Comparison of ENCODE assay signal across 8 cellular contexts in the genomic region with DNA sequence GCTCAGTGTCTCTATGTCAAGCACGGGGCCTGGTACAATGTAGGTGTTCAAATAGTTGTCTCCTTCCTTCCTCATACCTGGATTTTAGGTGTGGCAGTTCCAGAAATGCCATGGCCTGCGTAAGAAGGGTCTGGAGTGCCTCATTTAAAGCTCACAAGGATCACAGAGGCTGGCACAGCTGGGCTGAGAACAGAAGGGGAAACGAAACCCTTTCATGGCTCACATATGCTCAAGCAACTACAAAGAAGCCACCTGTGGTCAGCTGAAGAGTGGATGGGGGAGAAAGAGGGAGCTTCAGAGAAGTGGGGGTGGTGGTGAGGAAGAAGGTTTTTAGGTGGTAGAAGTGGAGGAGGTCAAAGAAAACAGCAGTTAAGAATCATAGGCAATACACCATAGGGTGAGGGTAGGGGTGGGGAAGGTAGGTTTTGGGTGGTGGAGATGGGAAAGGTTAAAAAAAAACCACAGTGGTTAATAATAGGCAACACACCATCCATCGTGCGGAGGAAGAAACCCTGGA. TPM values are rescaled to one million over a fixed set of nuclear protein-coding genes. Genes with fewer than 3 reads are reported as not detected.
DNase-seq lines count a peak whose midpoint lies in the region; ATAC-seq, FAIRE-seq and TF ChIP-seq lines count a peak whose summit lies in the region.

No MANE protein-coding gene starts in this region.

- peaks cover 7% of the 10 kb centered on the region for H3K36me3 Mint-ChIP-seq in activated T-helper 2 cell treated with anti-CD3 and anti-CD28 coated beads, Interferon-gamma antibody, Interleukin-2, Interleukin-4, amounts not matched to agents 10 μg/mL and 5 μg/mL and 100 μg/mL, durations not matched to agents 14 hours and 24 hours and 36 hours (ENCODE audit: low read depth)
- no peaks in the 10 kb centered on the region for H3K36me3 Mint-ChIP-seq in mesothelial cell of epicardium

- peaks cover 43% of the 10 kb centered on the region for H3K4me1 Mint-ChIP-seq in activated T-helper 2 cell treated with anti-CD3 and anti-CD28 coated beads, Interferon-gamma antibody, Interleukin-2, Interleukin-4, amounts not matched to agents 10 μg/mL and 5 μg/mL and 100 μg/mL, durations not matched to agents 14 hours and 24 hours and 36 hours (ENCODE audit: low read depth)
- H3K4me1 Mint-ChIP-seq in mesothelial cell of epicardium: peaks cover 17% of the 10 kb centered on the region

- H3K36me3 ChIP-seq in esophagus muscularis mucosa: no peaks in the 10 kb centered on the region
- no peaks in the 10 kb centered on the region for H3K36me3 ChIP-seq in kidney (ENCODE audit: control insufficient read depth in 1 of 2, insufficient read depth in 2 of 2, low read length in 2 of 2)

- peak overlapping the region; percentile 26 for H3K27ac Mint-ChIP-seq in activated T-helper 2 cell treated with anti-CD3 and anti-CD28 coated beads, Interferon-gamma antibody, Interleukin-2, Interleukin-4, amounts not matched to agents 10 μg/mL and 5 μg/mL and 100 μg/mL, durations not matched to agents 14 hours and 24 hours and 36 hours
- no peak overlapping the region for H3K27ac Mint-ChIP-seq in mesothelial cell of epicardium

- H3K9ac ChIP-seq in kidney (ENCODE audit: low read length in 2 of 2): no peak overlapping the region

- no peaks in the 10 kb centered on the region for H3K27me3 Mint-ChIP-seq in activated T-helper 2 cell treated with anti-CD3 and anti-CD28 coated beads, Interferon-gamma antibody, Interleukin-2, Interleukin-4, amounts not matched to agents 10 μg/mL and 5 μg/mL and 100 μg/mL, durations not matched to agents 14 hours and 24 hours and 36 hours (ENCODE audit: low read depth)
- H3K27me3 Mint-ChIP-seq in mesothelial cell of epicardium (ENCODE audit: low read depth): no peaks in the 10 kb centered on the region

- no peak for FAIRE-seq in kidney (lab: Jason Lieb, UNC)

- no peak for TF ChIP-seq CTCF in GM10266 (IDR thresholded peaks at IDR 0.05; ENCODE audit: control insufficient read depth, insufficient read depth, low read depth, missing control alignments)
- no peak for TF ChIP-seq CTCF in GM20000 (IDR thresholded peaks at IDR 0.05; ENCODE audit: extremely low read depth, missing control alignments)
- TF ChIP-seq CTCF in esophagus muscularis mucosa (IDR thresholded peaks at IDR 0.05): no peak
- TF ChIP-seq CTCF in kidney (IDR thresholded peaks at IDR 0.05; ENCODE audit: borderline replicate concordance, extremely low read depth, insufficient read depth): no peak
- no peak for TF ChIP-seq CTCF in mesothelial cell of epicardium (IDR thresholded peaks at IDR 0.05; ENCODE audit: unreplicated experiment)

- peaks cover 0 to 16% (median 11%) of the 10 kb centered on the region in 4 donors for H3K4me1 ChIP-seq in esophagus muscularis mucosa
- H3K4me1 ChIP-seq in kidney (ENCODE audit: control insufficient read depth in 1 of 2, insufficient read depth in 1 of 2, low read depth in 1 of 2, low read length in 2 of 2): no peaks in the 10 kb centered on the region

- H3K27ac ChIP-seq in esophagus muscularis mucosa (replicated peaks in 1 of 4): no peak overlapping the region
- no peak overlapping the region for H3K27ac ChIP-seq in kidney (ENCODE audit: low read depth in 2 of 2, low read length in 2 of 2)

- no peaks in the 10 kb centered on the region for H3K27me3 ChIP-seq in esophagus muscularis mucosa

- peak; percentile 92 for ATAC-seq in HG03442 (IDR thresholded peaks at IDR 0.05; ENCODE audit: unreplicated experiment)

- no peaks in the 10 kb centered on the region for H3K9me3 ChIP-seq in esophagus muscularis mucosa
- H3K9me3 ChIP-seq in kidney (ENCODE audit: control insufficient read depth in 1 of 2, low read length in 2 of 2): no peaks in the 10 kb centered on the region

- no peak for TF ChIP-seq POLR2A in esophagus muscularis mucosa (IDR thresholded peaks at IDR 0.05; ENCODE audit: low read depth)

- WGBS in esophagus muscularis mucosa: 83% methylated on average over 5 of the region's 5 CpGs

- H3K9me3 Mint-ChIP-seq in activated T-helper 2 cell treated with anti-CD3 and anti-CD28 coated beads, Interferon-gamma antibody, Interleukin-2, Interleukin-4, amounts not matched to agents 10 μg/mL and 5 μg/mL and 100 μg/mL, durations not matched to agents 14 hours and 24 hours and 36 hours: peaks cover 7% of the 10 kb centered on the region
- peaks cover 6% of the 10 kb centered on the region for H3K9me3 Mint-ChIP-seq in mesothelial cell of epicardium

- TF ChIP-seq EP300 in esophagus muscularis mucosa (IDR thresholded peaks at IDR 0.05): no peak

- no peak overlapping the region for H3K4me3 ChIP-seq in esophagus muscularis mucosa
- no peak overlapping the region for H3K4me3 ChIP-seq in kidney (ENCODE audit: low read length in 2 of 2)

- intact Hi-C loops in activated T-helper 2 cell treated with anti-CD3 and anti-CD28 coated beads, Interferon-gamma antibody, Interleukin-2, Interleukin-4, amounts not matched to agents 10 μg/mL and 5 μg/mL and 100 μg/mL, durations not matched to agents 14 hours and 24 hours and 36 hours (cut with micrococcal nuclease): no loop called here
- intact Hi-C loops in esophagus muscularis mucosa (cut with DNase I): no loop called here
- intact Hi-C loops in kidney (cut with DNase I): no loop called here

- peak; percentile 65 for DNase-seq in GM10266 (ENCODE audit: extremely low spot score)
- peak; percentile 71 for DNase-seq in GM20000 (ENCODE audit: low spot score)
- no peak for DNase-seq in activated T-helper 2 cell treated with anti-CD3 and anti-CD28 coated beads, Interferon-gamma antibody, Interleukin-2, Interleukin-4, amounts not matched to agents 10 μg/mL and 5 μg/mL and 100 μg/mL, durations not matched to agents 14 hours and 24 hours and 36 hours (ENCODE audit: low spot score)
- no peak for DNase-seq in esophagus muscularis mucosa (ENCODE audit: extremely low spot score)
- no peak for DNase-seq in kidney
- no peak for DNase-seq in cerebellar cortex (ENCODE audit: low spot score)
- DNase-seq in mesothelial cell of epicardium (ENCODE audit: low spot score in 2 of 2, unreplicated experiment in 2 of 2): no peak

- no peak overlapping the region for H3K4me3 Mint-ChIP-seq in activated T-helper 2 cell treated with anti-CD3 and anti-CD28 coated beads, Interferon-gamma antibody, Interleukin-2, Interleukin-4, amounts not matched to agents 10 μg/mL and 5 μg/mL and 100 μg/mL, durations not matched to agents 14 hours and 24 hours and 36 hours (ENCODE audit: low read depth)
- no peak overlapping the region for H3K4me3 Mint-ChIP-seq in mesothelial cell of epicardium

RNA-seq across cellular contexts. Expression of a gene that starts 17.0 kb away (rescaled TPM):
- total RNA-seq in activated T-helper 2 cell treated with anti-CD3 and anti-CD28 coated beads, Interferon-gamma antibody, Interleukin-2, Interleukin-4, amounts not matched to agents 10 μg/mL and 5 μg/mL and 100 μg/mL, durations not matched to agents 14 hours and 24 hours and 36 hours: 116 and 118 TPM in 2 replicates
- total RNA-seq in esophagus muscularis mucosa (10 to 100 TPM; 20.2 to 28.5 (median 23.0) TPM), kidney (49.9 TPM), mesothelial cell of epicardium (76.0 to 78.6 TPM (median 76.7 TPM) in 3 replicates)
- polyA plus RNA-seq in kidney (ENCODE audit: insufficient read depth, low read depth, low replicate concordance): 23.4 TPM

Comparison
In these comparisons a context has a peak if more than half of its experiments do, and no peak if none do; other contexts are left out.
1. DNase-seq: peak in GM10266 (single experiment) and GM20000 (single experiment); none in activated T-helper 2 cell treated with anti-CD3 and anti-CD28 coated beads, Interferon-gamma antibody, Interleukin-2, Interleukin-4, amounts not matched to agents 10 μg/mL and 5 μg/mL and 100 μg/mL, durations not matched to agents 14 hours and 24 hours and 36 hours (single experiment), esophagus muscularis mucosa (single experiment), kidney (single experiment), cerebellar cortex (single experiment) and mesothelial cell of epicardium (0 of 2).